8 cellular contexts compared by ENCODE assay signal in the genomic region with DNA sequence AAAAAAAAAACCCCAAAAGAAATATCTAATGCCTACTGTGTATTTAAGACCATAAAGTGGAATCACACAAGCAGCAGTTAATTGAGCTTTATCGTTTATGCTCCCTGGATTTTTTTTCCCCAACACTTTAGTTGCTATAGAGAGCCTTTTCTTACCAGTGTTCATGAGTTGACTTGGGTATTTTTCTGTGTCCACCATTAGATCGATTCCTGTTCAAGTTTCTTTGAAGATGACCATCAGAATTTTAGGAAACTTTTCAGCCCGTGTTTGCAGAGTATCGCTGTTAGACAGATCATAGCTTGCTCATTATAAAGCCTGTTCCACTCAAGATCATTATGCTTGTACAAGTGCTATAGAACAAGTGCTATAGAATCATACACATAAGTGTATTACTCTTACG. TPM values are rescaled to one million over a fixed set of nuclear protein-coding genes. Genes with fewer than 3 reads are reported as not detected.
A peak's percentile ranks its signal among the peaks of the same experiment; 100 is the strongest.
DNase-seq lines count a peak whose midpoint lies in the region; ATAC-seq and TF ChIP-seq lines count a peak whose summit lies in the region.

No MANE protein-coding gene starts in this region.

- peak overlapping the region; percentile 78 for H3K4me3 ChIP-seq in AG04450 (ENCODE audit: low read depth, low read length)
- no peak overlapping the region for H3K4me3 ChIP-seq in body of pancreas
- peak overlapping the region; percentile 84 to 86 for H3K4me3 ChIP-seq in muscle layer of duodenum (ENCODE audit: low read depth in 1 of 2, low read length in 2 of 2)

- intact Hi-C loops in body of pancreas (cut with DNase I), result no loop called here

- CTCF ChIA-PET in AG04450 (lab: Charles Lee), result interaction anchor here (0.5 to 1.7 kb wide), 11 partner anchors 9 to 426 kb away, joined by 3 to 16 read pairs (median 3); no protein-coding TSS in a partner anchor

- 1 to 6% methylated on average over 5 of the region's 5 CpGs for WGBS in body of pancreas, 2 donors

- peaks cover 16% of the 10 kb centered on the region for H3K4me1 ChIP-seq in body of pancreas
- H3K4me1 ChIP-seq in muscle layer of duodenum (ENCODE audit: control insufficient read depth in 1 of 2, insufficient read depth in 2 of 2, low read length in 2 of 2), result no peaks in the 10 kb centered on the region

- TF ChIP-seq CTCF in AG04450 (IDR thresholded peaks at IDR 0.05; ENCODE audit: low read depth, low read length), result no peak
- no peak for TF ChIP-seq CTCF in body of pancreas (IDR thresholded peaks at IDR 0.05)

- H3K27me3 ChIP-seq in AG04450 (ENCODE audit: control insufficient read depth, insufficient read depth, low read length) (no peaks in the 10 kb centered on the region), body of pancreas (no peaks in the 10 kb centered on the region), muscle layer of duodenum (ENCODE audit: low read depth, low read length) (no peaks in the 10 kb centered on the region)

- POLR2A ChIA-PET in AG04450 (lab: Yijun Ruan, JAX), result interaction anchor here (0.6 to 1.6 kb wide), 9 partner anchors 9 to 186 kb away, joined by 3 to 7 read pairs (median 5); no protein-coding TSS in a partner anchor

- no peak for DNase-seq in AG04450 (ENCODE audit: low read depth, low spot score)
- DNase-seq in HCEC 1CT, result peak; percentile 13
- no peak for DNase-seq in body of pancreas
- DNase-seq in stimulated activated CD4-positive, alpha-beta T cell treated with anti-CD3 and anti-CD28 coated beads, Interleukin-4, amount 100 ng/mL, for 4 hours, result no peak
- no peak for DNase-seq in HuH-7.5 (ENCODE audit: low spot score)
- DNase-seq in globus pallidus (ENCODE audit: low spot score), result no peak
- no peak for DNase-seq in NCI-H774 (lab: John Stamatoyannopoulos, UW)

- H3K9me3 ChIP-seq in AG04450 (ENCODE audit: control insufficient read depth, insufficient read depth, low read length), result no peaks in the 10 kb centered on the region; the same call in 1 of the 2 replicates
- no peaks in the 10 kb centered on the region for H3K9me3 ChIP-seq in body of pancreas
- H3K9me3 ChIP-seq in muscle layer of duodenum (ENCODE audit: control insufficient read depth in 1 of 2, low read length in 2 of 2), result no peaks in the 10 kb centered on the region

- H3K27ac ChIP-seq in AG04450 (ENCODE audit: low read depth, low read length), result no peak overlapping the region
- peak overlapping the region; percentile 42 to 99 (median 96) for H3K27ac ChIP-seq in body of pancreas
- peak overlapping the region; percentile 65 for H3K27ac ChIP-seq in muscle layer of duodenum (ENCODE audit: low read length)

- no peak for TF ChIP-seq POLR2A in body of pancreas (IDR thresholded peaks at IDR 0.05)

- no peaks in the 10 kb centered on the region for H3K36me3 ChIP-seq in body of pancreas (replicated peaks in 1 of 2; ENCODE audit: insufficient read depth in 1 of 2, low read depth in 2 of 2)
- H3K36me3 ChIP-seq in muscle layer of duodenum (ENCODE audit: control insufficient read depth in 1 of 2, insufficient read depth in 2 of 2, low read length in 2 of 2), result no peaks in the 10 kb centered on the region

- ATAC-seq in body of pancreas, result no peak

RNA-seq across cellular contexts. Expression of a gene that starts 1.5 kb away (rescaled TPM):
- 61.5 and 67.2 TPM in 2 replicates for polyA plus RNA-seq in AG04450 (2011; rRNA removed)
- 79.3 and 113 TPM in 2 replicates for polyA minus RNA-seq in AG04450 (2011; rRNA and poly(A)+ RNA removed)
- total RNA-seq in body of pancreas, result 10 to 100 TPM in 1 of 2 donors, 1 to 10 TPM in 1; 9.1 to 10.9 TPM

Comparison
In these comparisons a context has a peak if more than half of its experiments do, and no peak if none do; other contexts are left out.
1. H3K4me3 ChIP-seq: peak in AG04450 (single experiment) and muscle layer of duodenum (2 of 2); none in body of pancreas (0 of 2).